Comparison of ENCODE assay signal across 8 cellular contexts in genomic region chr19:55703790-55704215, GRCh38. TPM values are rescaled to one million over a fixed set of nuclear protein-coding genes. Genes with fewer than 3 reads are reported as not detected.
DNase-seq lines count a peak whose midpoint lies in the region; ATAC-seq, FAIRE-seq and TF ChIP-seq lines count a peak whose summit lies in the region.

No MANE protein-coding gene starts in this region.

- H3K4me3 ChIP-seq in K562 = no peak overlapping the region

- no peaks in the 10 kb centered on the region for H3K79me2 ChIP-seq in K562 (ENCODE audit: control insufficient read depth, insufficient read depth, low read length)

- peak; percentile 15 for FAIRE-seq in K562 (lab: Jason Lieb, UNC)

- no peaks in the 10 kb centered on the region; the same call in 1 of the 2 replicates for H3K9me3 ChIP-seq in K562 (replicated peaks; ENCODE audit: control insufficient read depth, insufficient read depth, low read depth, low read length)

- peaks cover 24% of the 10 kb centered on the region; the same call in 2 of the 3 replicates for H3K36me3 ChIP-seq in K562 (ENCODE audit: control insufficient read depth, insufficient read depth, low read length)

- no peak overlapping the region for H3K4me2 ChIP-seq in K562 (ENCODE audit: insufficient read depth, low read length)

- no peak for TF ChIP-seq EP300 in K562 (IDR thresholded peaks at IDR 0.05; ENCODE audit: low read length)

- peak in 1 of 2 experiments; percentile 30; a peak in 1 of 4 replicates for TF ChIP-seq RAD21 in K562 (CRISPR knock-in tag; conservative IDR thresholded peaks at IDR 0.05 in 1 of 2, IDR thresholded peaks at IDR 0.05 in 1 of 2)

- no peak overlapping the region for H2AFZ ChIP-seq in K562 (ENCODE audit: low read depth, low read length)

- intact Hi-C loops in K562 (cut with micrococcal nuclease) = loop anchor here (1.0 to 10.0 kb wide), 2 partner anchors 7 to 101 kb away; no protein-coding TSS in a partner anchor

- H3K27ac ChIP-seq in RWPE1 (no peak overlapping the region), K562 (ENCODE audit: extremely low read depth, low read depth, low read length) (no peak overlapping the region)

- peak; percentile 62 for TF ChIP-seq CTCF in RWPE1 (conservative IDR thresholded peaks at IDR 0.05; ENCODE audit: low read depth)
- TF ChIP-seq CTCF in K562 (IDR thresholded peaks at IDR 0.05 in 2 of 3, conservative IDR thresholded peaks at IDR 0.05 in 1 of 3; ENCODE audit: insufficient read depth in 2 of 3, low read depth in 1 of 3, low read length in 3 of 3) = peak; percentile 77 to 87 (median 86)

- H3K4me1 ChIP-seq in K562 (replicated peaks in 1 of 2; ENCODE audit: control insufficient read depth in 2 of 2, insufficient read depth in 2 of 2, low read length in 2 of 2) = peaks cover 10 to 28% of the 10 kb centered on the region in 2 experiments; a peak in 4 of 5 replicates

- CTCF ChIA-PET in RWPE1 (lab: Yijun Ruan, JAX) (no interaction called here), K562 (lab: Yijun Ruan, JAX; ENCODE audit: low intra/inter-chr PET ratio) (interaction anchor here (1.5 kb wide), 1 partner anchor 72 kb away, joined by 5 read pairs; no protein-coding TSS in a partner anchor)

- peaks cover 28% of the 10 kb centered on the region for H4K20me1 ChIP-seq in K562 (replicated peaks; ENCODE audit: control insufficient read depth, insufficient read depth, low read length)

- in situ Hi-C loops in K562 (cut with MboI) = no loop called here

- no peak for TF ChIP-seq POLR2A in K562 (conservative IDR thresholded peaks at IDR 0.05)

- WGBS in K562 (ENCODE audit: insufficient coverage, low coverage, missing lambda C conversion rate) = 63% methylated on average over 34 of the region's 38 CpGs

- no TSS peak for BruUV-seq in K562 (replicated peaks; lab: Mats Ljungman, UMichigan)

- H3K9me1 ChIP-seq in K562 (ENCODE audit: control insufficient read depth, insufficient read depth, low read length) = peaks cover 4% of the 10 kb centered on the region

- POLR2A ChIA-PET in RWPE1 (lab: Yijun Ruan, JAX; ENCODE audit: low non-redundant PET) = no interaction called here
- POLR2A ChIA-PET in K562 (lab: Yijun Ruan, JAX) = interaction anchor here (0.7 kb wide), 1 partner anchor 266 kb away, joined by 4 read pairs; no protein-coding TSS in a partner anchor

- peak; percentile 88 for ATAC-seq in K562

- DNase-seq in COLO668 (lab: John Stamatoyannopoulos, UW; ENCODE audit: unreplicated experiment) = peak; percentile 6
- DNase-seq in RWPE1 (ENCODE audit: low spot score) = peak; percentile 15
- DNase-seq in K562 (ENCODE audit: extremely low read depth in 1 of 4, low spot score in 3 of 4) = peak; percentile 69 to 83 (median 80)
- DNase-seq in kidney tubule cell (ENCODE audit: low spot score) = peak; percentile 36
- peak; percentile 23 to 39 (median 26) for DNase-seq in stimulated activated CD4-positive, alpha-beta T cell treated with anti-CD3 and anti-CD28 coated beads, TNF-alpha, amount 100 ng/mL, for 48 hours (ENCODE audit: low read depth in 3 of 3)
- no peak for DNase-seq in HCEC 1CT
- no peak for DNase-seq in NCI-H1417 (lab: John Stamatoyannopoulos, UW)
- DNase-seq in dedifferentiated amniotic fluid mesenchymal stem cell (ENCODE audit: extremely low spot score) = no peak

- H3K27me3 ChIP-seq in K562 (ENCODE audit: control insufficient read depth in 2 of 2, insufficient read depth in 2 of 2, low read length in 2 of 2) = no peaks in the 10 kb centered on the region

- H3K9ac ChIP-seq in K562 (ENCODE audit: insufficient read depth in 1 of 2, low read depth in 2 of 2, low read length in 2 of 2) = no peak overlapping the region

RNA-seq across cellular contexts. Expression of gene EPN1, which starts 28.8 kb away (rescaled TPM):
- 32.5 and 96.7 TPM in 2 replicates for total RNA-seq in K562 (2011; cell fraction: chromatin; rRNA removed; ENCODE audit: low replicate concordance)
- total RNA-seq in K562 (2011; cell fraction: nucleolus; rRNA removed) = 37.1 and 45.4 TPM in 2 replicates
- total RNA-seq in K562 (2011; cell fraction: nucleoplasm; rRNA removed) = 46.5 and 48.0 TPM in 2 replicates
- 25.4 and 33.8 TPM in 2 replicates for total RNA-seq in K562 (2014; rRNA removed)
- 5.1 and 6.4 TPM in 2 replicates for total RNA-seq in K562 (2014; rRNA removed; fragmentation: Illumina TruSeq; extraction: Trizol)
- 12.7 and 14.6 TPM in 2 replicates for total RNA-seq in K562 (2015; rRNA removed; fragmentation: Illumina TruSeq; extraction: Trizol)
- 138 and 142 TPM in 2 replicates for total RNA-seq in K562 (2021)
- 11.3 and 22.8 TPM in 2 replicates for polyA plus RNA-seq in K562 (2011; rRNA removed)
- polyA plus RNA-seq in K562 (2011; cell fraction: cytosol; rRNA removed) = 17.5 and 44.0 TPM in 2 replicates
- 19.3 and 25.8 TPM in 2 replicates for polyA plus RNA-seq in K562 (2011; cell fraction: nucleus; rRNA removed)
- polyA plus RNA-seq in K562 (2012) = 56.6 and 92.1 TPM in 2 replicates
- 14.9 and 33.1 TPM in 2 replicates for polyA plus RNA-seq in K562 (2014; fragmentation: Illumina TruSeq; extraction: Trizol)
- polyA plus RNA-seq in K562 (2014; fragmentation: Nextera tagmentation; extraction: Ambion mirVana) = under 1 TPM; 0.08 to 0.15 TPM
- 44.7 and 47.2 TPM in 2 replicates for polyA plus RNA-seq in K562 (2014; rRNA removed)
- polyA minus RNA-seq in K562 (2011; rRNA and poly(A)+ RNA removed) = 17.8 and 24.4 TPM in 2 replicates
- 57.1 and 83.4 TPM in 2 replicates for polyA minus RNA-seq in K562 (2011; cell fraction: cytosol; rRNA and poly(A)+ RNA removed)
- polyA minus RNA-seq in K562 (2011; cell fraction: nucleus; rRNA and poly(A)+ RNA removed) = 8.9 and 16.7 TPM in 2 replicates

RNA-seq across cellular contexts. Expression of gene NLRP9, which starts 34.4 kb away (rescaled TPM):
- not detected in 2 replicates for total RNA-seq in K562 (2011; cell fraction: chromatin; rRNA removed; ENCODE audit: low replicate concordance)
- total RNA-seq in K562 (2011; cell fraction: nucleolus; rRNA removed) = not detected in 2 replicates
- not detected in 2 replicates for total RNA-seq in K562 (2011; cell fraction: nucleoplasm; rRNA removed)
- not detected in 2 replicates for total RNA-seq in K562 (2014; rRNA removed)
- total RNA-seq in K562 (2014; rRNA removed; fragmentation: Illumina TruSeq; extraction: Trizol) = not detected in 2 replicates
- total RNA-seq in K562 (2015; rRNA removed; fragmentation: Illumina TruSeq; extraction: Trizol) = not detected in 2 replicates
- total RNA-seq in K562 (2021) = not detected in 2 replicates
- polyA plus RNA-seq in K562 (2011; rRNA removed) = not detected in 2 replicates
- polyA plus RNA-seq in K562 (2011; cell fraction: cytosol; rRNA removed) = not detected in 2 replicates
- polyA plus RNA-seq in K562 (2011; cell fraction: nucleus; rRNA removed) = not detected in 2 replicates
- not detected in 2 replicates for polyA plus RNA-seq in K562 (2012)
- not detected in 2 replicates for polyA plus RNA-seq in K562 (2014; fragmentation: Illumina TruSeq; extraction: Trizol)
- polyA plus RNA-seq in K562 (2014; fragmentation: Nextera tagmentation; extraction: Ambion mirVana) = not detected
- not detected in 2 replicates for polyA plus RNA-seq in K562 (2014; rRNA removed)
- not detected in 2 replicates for polyA minus RNA-seq in K562 (2011; rRNA and poly(A)+ RNA removed)
- polyA minus RNA-seq in K562 (2011; cell fraction: cytosol; rRNA and poly(A)+ RNA removed) = not detected in 2 replicates
- polyA minus RNA-seq in K562 (2011; cell fraction: nucleus; rRNA and poly(A)+ RNA removed) = not detected in 2 replicates

RNA-seq across cellular contexts. Expression of gene U2AF2, which starts 49.0 kb away (rescaled TPM):
- total RNA-seq in K562 (2011; cell fraction: chromatin; rRNA removed; ENCODE audit: low replicate concordance) = 193 and 483 TPM in 2 replicates
- total RNA-seq in K562 (2011; cell fraction: nucleolus; rRNA removed) = 266 and 305 TPM in 2 replicates
- total RNA-seq in K562 (2011; cell fraction: nucleoplasm; rRNA removed) = 221 and 225 TPM in 2 replicates
- total RNA-seq in K562 (2014; rRNA removed) (279 and 332 TPM in 2 replicates), K562 (2014; rRNA removed; fragmentation: Illumina TruSeq; extraction: Trizol) (36.8 and 58.9 TPM in 2 replicates), K562 (2015; rRNA removed; fragmentation: Illumina TruSeq; extraction: Trizol) (157 and 162 TPM in 2 replicates), K562 (2021) (304 and 321 TPM in 2 replicates)
- polyA plus RNA-seq in K562 (2011; rRNA removed) (144 and 156 TPM in 2 replicates), K562 (2014; fragmentation: Illumina TruSeq; extraction: Trizol) (169 and 224 TPM in 2 replicates), K562 (2014; fragmentation: Nextera tagmentation; extraction: Ambion mirVana) (1 to 10 TPM; 3.0 to 4.4 TPM), K562 (2014; rRNA removed) (277 and 331 TPM in 2 replicates)
- polyA plus RNA-seq in K562 (2011; cell fraction: cytosol; rRNA removed) = 175 and 315 TPM in 2 replicates
- 395 and 527 TPM in 2 replicates for polyA plus RNA-seq in K562 (2011; cell fraction: nucleus; rRNA removed)
- 223 and 263 TPM in 2 replicates for polyA plus RNA-seq in K562 (2012)
- polyA minus RNA-seq in K562 (2011; rRNA and poly(A)+ RNA removed) = 42.9 and 75.8 TPM in 2 replicates
- polyA minus RNA-seq in K562 (2011; cell fraction: cytosol; rRNA and poly(A)+ RNA removed) = 113 and 128 TPM in 2 replicates
- polyA minus RNA-seq in K562 (2011; cell fraction: nucleus; rRNA and poly(A)+ RNA removed) = 91.7 and 99.0 TPM in 2 replicates

RNA-seq across cellular contexts. Expression of gene RFPL4A, which starts 55.1 kb away (rescaled TPM):
- not detected in 2 replicates for total RNA-seq in K562 (2011; cell fraction: chromatin; rRNA removed; ENCODE audit: low replicate concordance)
- total RNA-seq in K562 (2011; cell fraction: nucleolus; rRNA removed) = not detected in 2 replicates
- total RNA-seq in K562 (2011; cell fraction: nucleoplasm; rRNA removed) = not detected in 2 replicates
- not detected in 2 replicates for total RNA-seq in K562 (2014; rRNA removed)
- 0.15 TPM in 1 of 2 replicates, not detected in the other for total RNA-seq in K562 (2014; rRNA removed; fragmentation: Illumina TruSeq; extraction: Trizol)
- total RNA-seq in K562 (2015; rRNA removed; fragmentation: Illumina TruSeq; extraction: Trizol) = 0.19 and 0.22 TPM in 2 replicates
- 0.16 TPM in 1 of 2 replicates, not detected in the other for total RNA-seq in K562 (2021)
- polyA plus RNA-seq in K562 (2011; rRNA removed) = 0.24 TPM in 1 of 2 replicates, not detected in the other
- polyA plus RNA-seq in K562 (2011; cell fraction: cytosol; rRNA removed) = not detected in 2 replicates
- not detected in 2 replicates for polyA plus RNA-seq in K562 (2011; cell fraction: nucleus; rRNA removed)
- 0.17 and 0.76 TPM in 2 replicates for polyA plus RNA-seq in K562 (2012)
- 0.32 and 0.40 TPM in 2 replicates for polyA plus RNA-seq in K562 (2014; fragmentation: Illumina TruSeq; extraction: Trizol)
- 1 to 10 TPM in 1 of 2 experiments, under 1 TPM in 1; 0.92 to 1.1 TPM for polyA plus RNA-seq in K562 (2014; fragmentation: Nextera tagmentation; extraction: Ambion mirVana)
- 0.13 and 0.28 TPM in 2 replicates for polyA plus RNA-seq in K562 (2014; rRNA removed)
- not detected in 2 replicates for polyA minus RNA-seq in K562 (2011; rRNA and poly(A)+ RNA removed)
- not detected in 2 replicates for polyA minus RNA-seq in K562 (2011; cell fraction: cytosol; rRNA and poly(A)+ RNA removed)
- not detected in 2 replicates for polyA minus RNA-seq in K562 (2011; cell fraction: nucleus; rRNA and poly(A)+ RNA removed)

RNA-seq across cellular contexts. Expression of gene CCDC106, which starts 55.8 kb away (rescaled TPM):
- 5.5 and 16.0 TPM in 2 replicates for total RNA-seq in K562 (2011; cell fraction: chromatin; rRNA removed; ENCODE audit: low replicate concordance)
- 17.5 and 18.3 TPM in 2 replicates for total RNA-seq in K562 (2011; cell fraction: nucleolus; rRNA removed)
- 8.7 and 12.1 TPM in 2 replicates for total RNA-seq in K562 (2011; cell fraction: nucleoplasm; rRNA removed)
- total RNA-seq in K562 (2014; rRNA removed) = 17.8 and 21.9 TPM in 2 replicates
- total RNA-seq in K562 (2014; rRNA removed; fragmentation: Illumina TruSeq; extraction: Trizol) = 4.2 and 7.0 TPM in 2 replicates
- total RNA-seq in K562 (2015; rRNA removed; fragmentation: Illumina TruSeq; extraction: Trizol) = 12.2 and 14.3 TPM in 2 replicates
- 27.5 and 28.2 TPM in 2 replicates for total RNA-seq in K562 (2021)
- 7.6 and 11.2 TPM in 2 replicates for polyA plus RNA-seq in K562 (2011; rRNA removed)
- polyA plus RNA-seq in K562 (2011; cell fraction: cytosol; rRNA removed) = 11.0 and 22.8 TPM in 2 replicates
- 16.4 and 27.9 TPM in 2 replicates for polyA plus RNA-seq in K562 (2011; cell fraction: nucleus; rRNA removed)
- 22.8 and 23.5 TPM in 2 replicates for polyA plus RNA-seq in K562 (2012)
- polyA plus RNA-seq in K562 (2014; fragmentation: Illumina TruSeq; extraction: Trizol) = 19.1 and 21.9 TPM in 2 replicates
- under 1 TPM in 1 of 2 experiments, not detected in 1; 0.10 TPM for polyA plus RNA-seq in K562 (2014; fragmentation: Nextera tagmentation; extraction: Ambion mirVana)
- polyA plus RNA-seq in K562 (2014; rRNA removed) = 24.1 and 25.9 TPM in 2 replicates
- 1.8 and 1.9 TPM in 2 replicates for polyA minus RNA-seq in K562 (2011; rRNA and poly(A)+ RNA removed)
- polyA minus RNA-seq in K562 (2011; cell fraction: cytosol; rRNA and poly(A)+ RNA removed) = 7.2 and 12.6 TPM in 2 replicates
- polyA minus RNA-seq in K562 (2011; cell fraction: nucleus; rRNA and poly(A)+ RNA removed) = 5.3 and 6.4 TPM in 2 replicates

Comparison
In these comparisons a context has a peak if more than half of its experiments do, and no peak if none do; other contexts are left out.
1. DNase-seq: peak in COLO668 (single experiment), RWPE1 (single experiment), K562 (4 of 4), kidney tubule cell (single experiment) and stimulated activated CD4-positive, alpha-beta T cell treated with anti-CD3 and anti-CD28 coated beads, TNF-alpha, amount 100 ng/mL, for 48 hours (3 of 3); none in HCEC 1CT (single experiment), NCI-H1417 (0 of 3) and dedifferentiated amniotic fluid mesenchymal stem cell (single experiment).